In the genomic region with DNA sequence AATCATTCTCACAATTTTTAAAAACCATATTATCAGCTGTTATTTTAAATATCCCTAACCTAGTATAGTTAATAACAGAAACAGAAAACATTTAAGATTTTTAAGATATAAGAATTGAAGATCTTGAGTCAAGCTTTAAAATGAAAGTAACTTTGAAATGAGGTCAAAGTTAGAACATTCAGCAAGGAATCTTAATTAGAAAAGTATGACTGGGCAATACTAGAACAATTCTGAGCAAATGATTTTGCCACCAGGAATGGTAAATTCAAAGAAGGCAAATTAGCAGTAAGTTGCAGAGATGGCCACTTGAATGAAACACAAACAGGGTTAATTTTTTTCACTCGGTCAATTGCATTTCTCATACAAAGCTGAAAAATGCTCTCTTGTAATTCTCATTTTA, we compare ENCODE assay signal across 12 cellular contexts.
A peak's percentile ranks its signal among the peaks of the same experiment; 100 is the strongest.
DNase-seq lines count a peak whose midpoint lies in the region; ATAC-seq, FAIRE-seq and TF ChIP-seq lines count a peak whose summit lies in the region.
"Had no signal": no experiment of that assay in that cellular context is flagged by ENCODE, and none has a peak within 500 bp of the region (broad histone marks: within the 10 kb centered on the region; RNA-seq: fewer than 3 reads in every experiment).

No MANE protein-coding gene starts in this region.

- TF ChIP-seq POLR2A in H54 (IDR thresholded peaks at IDR 0.05; ENCODE audit: low read depth, low read length): no peak

- TF ChIP-seq CTCF in WI38 (IDR thresholded peaks at IDR 0.05; ENCODE audit: low read depth, low read length): no peak
- no peak for TF ChIP-seq CTCF in foreskin keratinocyte (conservative IDR thresholded peaks at IDR 0.05)
- no peak for TF ChIP-seq CTCF in lower lobe of right lung (IDR thresholded peaks at IDR 0.05)

- H3K36me3 ChIP-seq in stomach smooth muscle (ENCODE audit: control insufficient read depth in 2 of 2, insufficient read depth in 2 of 2, low read length in 2 of 2): no peaks in the 10 kb centered on the region
- no peaks in the 10 kb centered on the region for H3K36me3 ChIP-seq in lower lobe of right lung

- no peaks in the 10 kb centered on the region for H3K27me3 ChIP-seq in foreskin keratinocyte
- H3K27me3 ChIP-seq in stomach smooth muscle (ENCODE audit: control insufficient read depth in 1 of 2, insufficient read depth in 2 of 2, low read length in 2 of 2): no peaks in the 10 kb centered on the region
- H3K27me3 ChIP-seq in lower lobe of right lung (ENCODE audit: low read depth): no peaks in the 10 kb centered on the region

- H3K9ac ChIP-seq in stomach smooth muscle (ENCODE audit: low read length in 2 of 2): no peak overlapping the region
- H3K9ac ChIP-seq: parathyroid adenoma had no signal

- intact Hi-C loops in lower lobe of right lung (cut with DNase I): no loop called here

- H3K4me1 ChIP-seq in foreskin keratinocyte (peaks cover 14% of the 10 kb centered on the region), stomach smooth muscle (ENCODE audit: control insufficient read depth, insufficient read depth, low read length) (no peaks in the 10 kb centered on the region), lower lobe of right lung (peaks cover 8% of the 10 kb centered on the region)
- H3K4me1 ChIP-seq: parathyroid adenoma had no signal

- peak overlapping the region; percentile 88 for H3K27ac ChIP-seq in foreskin keratinocyte
- H3K27ac ChIP-seq in stomach smooth muscle (ENCODE audit: low read length): peak overlapping the region; percentile 37
- H3K27ac ChIP-seq in lower lobe of right lung: no peak overlapping the region
- H3K27ac ChIP-seq: parathyroid adenoma had no signal

- peak; percentile 80 for FAIRE-seq in H54 (lab: Jason Lieb, UNC)

- H3K9me3 ChIP-seq in stomach smooth muscle (ENCODE audit: control insufficient read depth in 2 of 2, low read length in 2 of 2): no peaks in the 10 kb centered on the region
- H3K9me3 ChIP-seq in lower lobe of right lung: no peaks in the 10 kb centered on the region

- no peak for ATAC-seq in foreskin keratinocyte
- ATAC-seq in HG02798 (IDR thresholded peaks at IDR 0.05; ENCODE audit: poor library complexity, unreplicated experiment): no peak
- ATAC-seq in GM18511 (IDR thresholded peaks at IDR 0.05; ENCODE audit: unreplicated experiment): no peak
- ATAC-seq in lower lobe of right lung: no peak

- H3K4me3 ChIP-seq in WI38 (ENCODE audit: low read depth, low read length) (peak overlapping the region; percentile 33; the same call in 1 of the 2 replicates), stomach smooth muscle (ENCODE audit: low read length in 2 of 2) (no peak overlapping the region), lower lobe of right lung (no peak overlapping the region)

- DNase-seq in H54 (ENCODE audit: insufficient read length, low spot score): no peak
- no peak for DNase-seq in foreskin keratinocyte
- DNase-seq in DMS53 treated with DMSO at 0.1 percent for 48 hours (lab: John Stamatoyannopoulos, UW; ENCODE audit: unreplicated experiment): no peak
- DNase-seq in lower lobe of right lung: no peak
- DNase-seq: activated CD4-positive, alpha-beta T cell treated with anti-CD3 and anti-CD28 coated beads, Interleukin-2, amount 50 U/mL, for 1 hour; DMS153; NCI-H187 treated with DMSO at 0.1 percent for 48 hours had no signal
